Comparison of ENCODE assay signal across 28 cellular contexts in the genomic region with DNA sequence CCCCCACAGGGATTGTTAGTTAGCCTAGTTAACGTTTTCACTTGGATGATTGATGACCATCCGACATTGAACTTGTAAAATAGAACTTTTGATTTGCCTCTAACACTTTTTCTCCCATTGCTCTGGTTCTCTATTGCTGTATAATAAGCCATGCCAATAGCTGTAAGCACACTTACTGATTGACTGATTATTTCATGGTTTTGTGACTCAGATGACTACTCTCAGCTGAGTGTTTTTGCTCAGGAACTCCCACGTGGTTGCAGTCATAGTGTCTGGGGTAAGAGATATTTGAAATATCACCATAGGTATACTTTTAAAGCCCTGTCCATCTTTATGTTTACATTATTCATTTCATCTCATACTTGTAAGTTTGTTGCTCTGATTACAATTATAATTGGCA.
"Had no signal": no experiment of that assay in that cellular context is flagged by ENCODE, and none has a peak within 500 bp of the region (broad histone marks: within the 10 kb centered on the region; RNA-seq: fewer than 3 reads in every experiment).

No MANE protein-coding gene starts in this region.

- H3K4me1 ChIP-seq: adrenal gland, ascending aorta, uterus had no signal

- H3K27me3 ChIP-seq: adrenal gland, ascending aorta, brain microvascular endothelial cell, neutrophil, uterus had no signal

- H3K27ac ChIP-seq: adrenal gland, ascending aorta, brain microvascular endothelial cell, neutrophil, uterus, WERI-Rb-1 had no signal

- H3K36me3 ChIP-seq: adrenal gland, ascending aorta, brain microvascular endothelial cell, neutrophil, uterus, WERI-Rb-1 had no signal

- ATAC-seq: activated CD4-positive, CD25-positive, alpha-beta regulatory T cell treated with anti-CD3 and anti-CD28 coated beads, Interleukin-2, amount 50 U/mL, for 24 hours; esophagus mucosa; left cardiac atrium; sciatic nerve; stimulated activated memory B cell treated with anti-CD40 and anti-IgM and Interleukin-4, amounts not matched to agents 10 μg/mL and 1 μg/mL and 100 μg/mL, for 72 hours; stimulated activated naive CD8-positive, alpha-beta T cell treated with anti-CD3 and anti-CD28 coated beads, Interleukin-15, amount 100 ng/mL, for 72 hours had no signal

- H3K4me3 ChIP-seq: adrenal gland, ascending aorta, uterus had no signal

- DNase-seq: activated CD4-positive, alpha-beta T cell treated with anti-CD3 and anti-CD28 coated beads for 48 hours; activated CD4-positive, alpha-beta T cell treated with anti-CD3 and anti-CD28 coated beads, Interleukin-2, amount 50 U/mL, for 48 hours; activated CD8-positive, alpha-beta memory T cell treated with anti-CD3 and anti-CD28 coated beads for 24 hours; activated effector memory CD4-positive, alpha-beta T cell treated with anti-CD3 and anti-CD28 coated beads, Interleukin-2, amount 50 U/mL, for 16 hours; activated naive CD4-positive, alpha-beta T cell treated with anti-CD3 and anti-CD28 coated beads for 36 hours; activated naive CD8-positive, alpha-beta T cell treated with anti-CD3 and anti-CD28 coated beads for 36 hours; activated T-cell treated with anti-CD3 and anti-CD28 coated beads, Interleukin-2, amount 50 U/mL, for 1 hour; adrenal gland; brain microvascular endothelial cell; caudate nucleus; foreskin melanocyte; left cardiac atrium; naive B cell; nephron progenitor cell; retina; small intestine; stimulated activated CD4-positive, alpha-beta T cell treated with anti-CD3 and anti-CD28 coated beads, Interleukin-4, amount 100 ng/mL, for 4 hours; stimulated activated CD8-positive, alpha-beta memory T cell treated with anti-CD3 and anti-CD28 coated beads, Interleukin-4, amount 100 ng/mL, for 48 hours; stimulated activated naive CD8-positive, alpha-beta T cell treated with anti-CD3 and anti-CD28 coated beads, Interleukin-15, amount 100 ng/mL, for 72 hours; substantia nigra; uterus; WERI-Rb-1 had no signal

- H3K9me3 ChIP-seq: ascending aorta, neutrophil, uterus had no signal
